Comparison of ENCODE assay signal across 33 cellular contexts in the genomic region with DNA sequence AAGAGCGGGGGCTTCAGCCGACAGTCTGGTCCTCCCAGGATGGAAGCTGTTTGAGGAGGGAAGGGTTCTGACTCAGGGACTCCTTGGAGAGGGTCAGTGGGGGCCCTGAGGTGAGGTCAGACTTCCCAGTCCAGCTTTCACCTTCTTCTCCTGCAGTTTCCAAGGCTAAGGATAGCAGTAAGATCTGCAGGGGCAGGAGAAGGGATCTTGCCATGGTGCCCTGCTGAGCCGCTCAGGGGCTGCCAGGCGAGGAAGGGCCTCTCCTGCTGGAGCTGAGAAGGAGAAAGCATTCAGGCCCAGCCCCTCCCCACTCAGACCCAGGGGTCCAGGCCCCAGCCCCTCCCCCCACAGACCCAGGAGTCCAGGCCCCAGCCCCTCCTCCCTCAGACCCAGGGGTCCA. TPM values are rescaled to one million over a fixed set of nuclear protein-coding genes. Genes with fewer than 3 reads are reported as not detected.
"Had no signal": no experiment of that assay in that cellular context is flagged by ENCODE, and none has a peak within 500 bp of the region (broad histone marks: within the 10 kb centered on the region; RNA-seq: fewer than 3 reads in every experiment).

No MANE protein-coding gene starts in this region.

- ATAC-seq: activated T-cell treated with anti-CD3 and anti-CD28 coated beads, Interleukin-2, amount 50 U/mL, for 4 hours; activated T-helper 17 cell treated with anti-CD3 and anti-CD28 coated beads, Interleukin-2, amount 50 U/mL, for 72 hours; gastroesophageal sphincter; T-helper 17 cell had no signal

- H3K4me3 Mint-ChIP-seq: activated CD4-positive, alpha-beta memory T cell treated with anti-CD3 and anti-CD28 coated beads, Interleukin-2, amount 10 ng/mL, durations not matched to agents 7 days and 5 days; activated CD4-positive, alpha-beta T cell treated with anti-CD3 and anti-CD28 coated beads, Interleukin-2, amount 10 ng/mL, durations not matched to agents 7 days and 5 days; activated naive CD8-positive, alpha-beta T cell; activated T-cell treated with anti-CD3 and anti-CD28 coated beads, Interleukin-2, amount 50 U/mL, for 4 hours; activated T-helper 17 cell treated with anti-CD3 and anti-CD28 coated beads, Interleukin-2, amount 50 U/mL, for 72 hours; central memory CD8-positive, alpha-beta T cell; dendritic cell treated with granulocyte-macrophage colony-stimulating factor and Interleukin-4, amounts not matched to agents 40 ng/mL and 50 ng/mL, for 4 days; T-helper 17 cell had no signal

- H3K9me3 Mint-ChIP-seq: activated CD4-positive, alpha-beta memory T cell treated with anti-CD3 and anti-CD28 coated beads, Interleukin-2, amount 10 ng/mL, durations not matched to agents 7 days and 5 days; activated CD4-positive, alpha-beta T cell treated with anti-CD3 and anti-CD28 coated beads, Interleukin-2, amount 10 ng/mL, durations not matched to agents 7 days and 5 days; activated T-cell treated with anti-CD3 and anti-CD28 coated beads, Interleukin-2, amount 50 U/mL, for 4 hours; activated T-helper 17 cell treated with anti-CD3 and anti-CD28 coated beads, Interleukin-2, amount 50 U/mL, for 72 hours; central memory CD8-positive, alpha-beta T cell; dendritic cell treated with granulocyte-macrophage colony-stimulating factor and Interleukin-4, amounts not matched to agents 40 ng/mL and 50 ng/mL, for 4 days had no signal

- H3K9me3 ChIP-seq: esophagus squamous epithelium, heart right ventricle had no signal

- DNase-seq: activated CD4-positive, alpha-beta memory T cell treated with anti-CD3 and anti-CD28 coated beads, Interleukin-2, amount 10 ng/mL, durations not matched to agents 7 days and 5 days; activated CD4-positive, alpha-beta T cell treated with anti-CD3 and anti-CD28 coated beads for 1 hour; activated CD4-positive, alpha-beta T cell treated with anti-CD3 and anti-CD28 coated beads for 4 hours; activated CD4-positive, alpha-beta T cell treated with anti-CD3 and anti-CD28 coated beads, Interleukin-2, amount 10 ng/mL, durations not matched to agents 7 days and 5 days; activated CD4-positive, alpha-beta T cell treated with anti-CD3 and anti-CD28 coated beads, Interleukin-2, amount 50 U/mL, for 4 hours; activated CD8-positive, alpha-beta memory T cell treated with anti-CD3 and anti-CD28 coated beads, Interleukin-2, amount 50 U/mL, for 48 hours; activated effector memory CD4-positive, alpha-beta T cell treated with Interleukin-2 at 50 U/mL for 16 hours; activated gamma-delta T cell treated with Interleukin-2 at 50 U/mL for 16 hours; activated naive CD4-positive, alpha-beta T cell treated with anti-CD3 and anti-CD28 coated beads, Interleukin-2, amount 50 U/mL, for 16 hours; activated naive CD4-positive, alpha-beta T cell treated with Interleukin-2 at 50 U/mL for 16 hours; activated T-cell treated with anti-CD3 and anti-CD28 coated beads for 4 hours; activated T-cell treated with anti-CD3 and anti-CD28 coated beads, Interleukin-2, amount 50 U/mL, for 4 hours; amniotic stem cell; brain microvascular endothelial cell; dorsolateral prefrontal cortex; effector memory CD4-positive, alpha-beta T cell; esophagus squamous epithelium; foreskin melanocyte; heart right ventricle; T-helper 1 cell; T-helper 17 cell had no signal

- H3K36me3 Mint-ChIP-seq: activated naive CD8-positive, alpha-beta T cell had no signal

- H3K27me3 ChIP-seq: brain microvascular endothelial cell had no signal

- H3K4me3 ChIP-seq: coronary artery, dorsolateral prefrontal cortex, gastroesophageal sphincter, heart right ventricle had no signal

- H3K27ac Mint-ChIP-seq: activated CD4-positive, alpha-beta memory T cell treated with anti-CD3 and anti-CD28 coated beads, Interleukin-2, amount 10 ng/mL, durations not matched to agents 7 days and 5 days; activated CD4-positive, alpha-beta T cell treated with anti-CD3 and anti-CD28 coated beads, Interleukin-2, amount 10 ng/mL, durations not matched to agents 7 days and 5 days; activated naive CD8-positive, alpha-beta T cell; activated T-helper 17 cell treated with anti-CD3 and anti-CD28 coated beads, Interleukin-2, amount 50 U/mL, for 72 hours; dendritic cell treated with granulocyte-macrophage colony-stimulating factor and Interleukin-4, amounts not matched to agents 40 ng/mL and 50 ng/mL, for 4 days; T-helper 17 cell had no signal

- H3K4me1 ChIP-seq: gastroesophageal sphincter, heart right ventricle had no signal

- H3K36me3 ChIP-seq: brain microvascular endothelial cell, esophagus squamous epithelium, gastroesophageal sphincter, heart right ventricle had no signal

- H3K4me1 Mint-ChIP-seq: activated CD4-positive, alpha-beta memory T cell treated with anti-CD3 and anti-CD28 coated beads, Interleukin-2, amount 10 ng/mL, durations not matched to agents 7 days and 5 days; activated CD4-positive, alpha-beta T cell treated with anti-CD3 and anti-CD28 coated beads, Interleukin-2, amount 10 ng/mL, durations not matched to agents 7 days and 5 days; activated T-helper 17 cell treated with anti-CD3 and anti-CD28 coated beads, Interleukin-2, amount 50 U/mL, for 72 hours; central memory CD8-positive, alpha-beta T cell had no signal

- H3K27ac ChIP-seq: brain microvascular endothelial cell, coronary artery, dorsolateral prefrontal cortex, esophagus squamous epithelium, gastroesophageal sphincter, heart right ventricle had no signal

RNA-seq across cellular contexts. Expression of gene KLK7, which starts 1.5 kb away (rescaled TPM):
- total RNA-seq: activated CD4-positive, alpha-beta memory T cell treated with anti-CD3 and anti-CD28 coated beads, Interleukin-2, amount 10 ng/mL, durations not matched to agents 7 days and 5 days; activated CD4-positive, alpha-beta T cell treated with anti-CD3 and anti-CD28 coated beads, Interleukin-2, amount 10 ng/mL, durations not matched to agents 7 days and 5 days; activated T-cell treated with anti-CD3 and anti-CD28 coated beads, Interleukin-2, amount 50 U/mL, for 4 hours; activated T-helper 17 cell treated with anti-CD3 and anti-CD28 coated beads, Interleukin-2, amount 50 U/mL, for 72 hours; astrocyte; cardiac septum; cerebellum; fibroblast of lung; fibroblast of villous mesenchyme; glomerular endothelial cell; heart right ventricle; T-helper 17 cell had no signal
- polyA plus RNA-seq: fibroblast of lung had no signal

RNA-seq across cellular contexts. Expression of gene KLK6, which starts 12.8 kb away (rescaled TPM):
- total RNA-seq: activated CD4-positive, alpha-beta memory T cell treated with anti-CD3 and anti-CD28 coated beads, Interleukin-2, amount 10 ng/mL, durations not matched to agents 7 days and 5 days; activated CD4-positive, alpha-beta T cell treated with anti-CD3 and anti-CD28 coated beads, Interleukin-2, amount 10 ng/mL, durations not matched to agents 7 days and 5 days; activated T-cell treated with anti-CD3 and anti-CD28 coated beads, Interleukin-2, amount 50 U/mL, for 4 hours; activated T-helper 17 cell treated with anti-CD3 and anti-CD28 coated beads, Interleukin-2, amount 50 U/mL, for 72 hours; cardiac septum; cerebellum; fibroblast of lung; fibroblast of villous mesenchyme; glomerular endothelial cell; heart right ventricle; T-helper 17 cell had no signal
- polyA plus RNA-seq: fibroblast of lung, heart right ventricle had no signal

RNA-seq across cellular contexts. Expression of gene KLK8, which starts 19.2 kb away (rescaled TPM):
- total RNA-seq: activated CD4-positive, alpha-beta memory T cell treated with anti-CD3 and anti-CD28 coated beads, Interleukin-2, amount 10 ng/mL, durations not matched to agents 7 days and 5 days; activated CD4-positive, alpha-beta T cell treated with anti-CD3 and anti-CD28 coated beads, Interleukin-2, amount 10 ng/mL, durations not matched to agents 7 days and 5 days; activated T-cell treated with anti-CD3 and anti-CD28 coated beads, Interleukin-2, amount 50 U/mL, for 4 hours; activated T-helper 17 cell treated with anti-CD3 and anti-CD28 coated beads, Interleukin-2, amount 50 U/mL, for 72 hours; astrocyte; cardiac septum; cerebellum; fibroblast of lung; fibroblast of villous mesenchyme; glomerular endothelial cell; heart right ventricle; T-helper 17 cell had no signal
- polyA plus RNA-seq: fibroblast of lung, heart right ventricle had no signal

RNA-seq across cellular contexts. Expression of gene KLK5, which starts 29.3 kb away (rescaled TPM):
- total RNA-seq: activated CD4-positive, alpha-beta memory T cell treated with anti-CD3 and anti-CD28 coated beads, Interleukin-2, amount 10 ng/mL, durations not matched to agents 7 days and 5 days; activated CD4-positive, alpha-beta T cell treated with anti-CD3 and anti-CD28 coated beads, Interleukin-2, amount 10 ng/mL, durations not matched to agents 7 days and 5 days; activated T-cell treated with anti-CD3 and anti-CD28 coated beads, Interleukin-2, amount 50 U/mL, for 4 hours; activated T-helper 17 cell treated with anti-CD3 and anti-CD28 coated beads, Interleukin-2, amount 50 U/mL, for 72 hours; astrocyte; cardiac septum; cerebellum; fibroblast of lung; fibroblast of villous mesenchyme; glomerular endothelial cell; heart right ventricle; T-helper 17 cell had no signal
- polyA plus RNA-seq: heart right ventricle had no signal

RNA-seq across cellular contexts. Expression of gene KLK10, which starts 37.3 kb away (rescaled TPM):
- total RNA-seq: activated CD4-positive, alpha-beta memory T cell treated with anti-CD3 and anti-CD28 coated beads, Interleukin-2, amount 10 ng/mL, durations not matched to agents 7 days and 5 days; activated CD4-positive, alpha-beta T cell treated with anti-CD3 and anti-CD28 coated beads, Interleukin-2, amount 10 ng/mL, durations not matched to agents 7 days and 5 days; activated T-cell treated with anti-CD3 and anti-CD28 coated beads, Interleukin-2, amount 50 U/mL, for 4 hours; activated T-helper 17 cell treated with anti-CD3 and anti-CD28 coated beads, Interleukin-2, amount 50 U/mL, for 72 hours; cardiac septum; fibroblast of lung; fibroblast of villous mesenchyme; glomerular endothelial cell; T-helper 17 cell had no signal
